19 cellular contexts compared by ENCODE assay signal in genomic region chr1:25685211-25685750, GRCh38.
"Had no signal": no experiment of that assay in that cellular context is flagged by ENCODE, and none has a peak within 500 bp of the region (broad histone marks: within the 10 kb centered on the region; RNA-seq: fewer than 3 reads in every experiment).

No MANE protein-coding gene starts in this region.

- DNase-seq: activated naive CD4-positive, alpha-beta T cell treated with anti-CD3 and anti-CD28 coated beads, Interleukin-2, amount 10 ng/mL, durations not matched to agents 7 days and 5 days; activated T-cell treated with anti-CD3 and anti-CD28 coated beads, Interleukin-2, amount 50 U/mL, for 24 hours; brain microvascular endothelial cell; central memory CD4-positive, alpha-beta T cell; dermis blood vessel endothelial cell; effector memory CD4-positive, alpha-beta T cell; foreskin melanocyte; natural killer cell; psoas muscle; right cardiac atrium; stimulated activated CD4-positive, alpha-beta T cell treated with anti-CD3 and anti-CD28 coated beads, Interleukin-2, amount 100 ng/mL, for 24 hours; trophoblast cell had no signal

- H3K4me3 Mint-ChIP-seq: activated naive CD4-positive, alpha-beta T cell treated with anti-CD3 and anti-CD28 coated beads, Interleukin-2, amount 10 ng/mL, durations not matched to agents 7 days and 5 days; activated T-cell treated with anti-CD3 and anti-CD28 coated beads, Interleukin-2, amount 50 U/mL, for 24 hours; natural killer cell; stimulated activated effector memory CD8-positive, alpha-beta T cell treated with anti-CD3 and anti-CD28 coated beads, Interleukin-12 subunit alpha, Interleukin-12 subunit beta, amount 100 ng/mL, for 72 hours; T-helper 2 cell treated with Interferon-gamma antibody and Interleukin-4, amounts not matched to agents 5 μg/mL and 100 μg/mL, for 36 hours had no signal

- H3K27me3 ChIP-seq: vagina had no signal

- H3K36me3 ChIP-seq: brain microvascular endothelial cell, vagina had no signal

- H3K27ac Mint-ChIP-seq: activated naive CD4-positive, alpha-beta T cell treated with anti-CD3 and anti-CD28 coated beads, Interleukin-2, amount 10 ng/mL, durations not matched to agents 7 days and 5 days; activated T-cell treated with anti-CD3 and anti-CD28 coated beads, Interleukin-2, amount 50 U/mL, for 24 hours; natural killer cell; stimulated activated effector memory CD8-positive, alpha-beta T cell treated with anti-CD3 and anti-CD28 coated beads, Interleukin-12 subunit alpha, Interleukin-12 subunit beta, amount 100 ng/mL, for 72 hours; T-helper 2 cell treated with Interferon-gamma antibody and Interleukin-4, amounts not matched to agents 5 μg/mL and 100 μg/mL, for 36 hours had no signal

- H3K4me1 Mint-ChIP-seq: stimulated activated effector memory CD8-positive, alpha-beta T cell treated with anti-CD3 and anti-CD28 coated beads, Interleukin-12 subunit alpha, Interleukin-12 subunit beta, amount 100 ng/mL, for 72 hours had no signal

- H3K9me3 Mint-ChIP-seq: activated naive CD4-positive, alpha-beta T cell treated with anti-CD3 and anti-CD28 coated beads, Interleukin-2, amount 10 ng/mL, durations not matched to agents 7 days and 5 days; activated T-cell treated with anti-CD3 and anti-CD28 coated beads, Interleukin-2, amount 50 U/mL, for 24 hours; natural killer cell; stimulated activated effector memory CD8-positive, alpha-beta T cell treated with anti-CD3 and anti-CD28 coated beads, Interleukin-12 subunit alpha, Interleukin-12 subunit beta, amount 100 ng/mL, for 72 hours; T-helper 2 cell treated with Interferon-gamma antibody and Interleukin-4, amounts not matched to agents 5 μg/mL and 100 μg/mL, for 36 hours had no signal

- H3K36me3 Mint-ChIP-seq: natural killer cell; stimulated activated effector memory CD8-positive, alpha-beta T cell treated with anti-CD3 and anti-CD28 coated beads, Interleukin-12 subunit alpha, Interleukin-12 subunit beta, amount 100 ng/mL, for 72 hours had no signal

- H3K9me3 ChIP-seq: psoas muscle, vagina had no signal

- ATAC-seq: left lobe of liver; natural killer cell; psoas muscle; stimulated activated effector memory CD8-positive, alpha-beta T cell treated with anti-CD3 and anti-CD28 coated beads, Interleukin-12 subunit alpha, Interleukin-12 subunit beta, amount 100 ng/mL, for 72 hours had no signal

- H3K4me3 ChIP-seq: lung, psoas muscle, skin epidermis, vagina had no signal

- H3K27ac ChIP-seq: brain microvascular endothelial cell, vagina, VCaP had no signal
